Comparison of ENCODE assay signal across 16 cellular contexts in genomic region chr2:54387592-54387991, GRCh38.
A peak's percentile ranks its signal among the peaks of the same experiment; 100 is the strongest.
DNase-seq lines count a peak whose midpoint lies in the region; ATAC-seq and TF ChIP-seq lines count a peak whose summit lies in the region.
"Had no signal": no experiment of that assay in that cellular context is flagged by ENCODE, and none has a peak within 500 bp of the region (broad histone marks: within the 10 kb centered on the region; RNA-seq: fewer than 3 reads in every experiment).

No MANE protein-coding gene starts in this region.

- CTCF ChIA-PET in IMR-90 (lab: Yijun Ruan, JAX), result interaction anchor here (1.2 kb wide), 1 partner anchor 9 kb away, joined by 3 read pairs; no protein-coding TSS in a partner anchor

- no peak overlapping the region for H2BK12ac ChIP-seq in H9 (ENCODE audit: insufficient read length, low read depth, low read length)

- H4K91ac ChIP-seq in IMR-90 (ENCODE audit: insufficient read depth, low read depth, low read length) (no peak overlapping the region), H9 (ENCODE audit: insufficient read length, low read depth, low read length) (no peak overlapping the region)

- H4K8ac ChIP-seq in IMR-90 (ENCODE audit: low read depth in 2 of 2, low read length in 2 of 2), result no peak overlapping the region
- H4K8ac ChIP-seq in H9 (replicated peaks; ENCODE audit: insufficient read length, low read depth, low read length), result no peak overlapping the region

- DNase-seq in IMR-90, result no peak
- DNase-seq in fibroblast of mammary gland (ENCODE audit: low read depth), result peak; percentile 33
- peak; percentile 26 for DNase-seq in myocyte (ENCODE audit: low read depth)
- no peak for DNase-seq in tibial nerve (ENCODE audit: low spot score in 2 of 2)
- DNase-seq in H9, result no peak
- no peak for DNase-seq in Ammon's horn (ENCODE audit: low spot score)
- no peak for DNase-seq in A172 (ENCODE audit: low spot score)
- DNase-seq: activated effector memory CD4-positive, alpha-beta T cell treated with anti-CD3 and anti-CD28 coated beads, Interleukin-2, amount 50 U/mL, for 16 hours; AML-193; glutamatergic neuron; MM.1S; NCI-H1694 treated with DMSO at 0.1 percent for 48 hours; NCI-H446; T1000 had no signal

- no peak for TF ChIP-seq POLR2A in IMR-90 (IDR thresholded peaks at IDR 0.05; ENCODE audit: low read depth, low read length)
- TF ChIP-seq POLR2A in tibial nerve (IDR thresholded peaks at IDR 0.05), result no peak

- H3T11ph ChIP-seq in H9 (ENCODE audit: low read length), result no peak overlapping the region

- no peak overlapping the region for H3K23ac ChIP-seq in IMR-90 (ENCODE audit: low read depth, low read length)
- no peak overlapping the region for H3K23ac ChIP-seq in H9 (ENCODE audit: insufficient read length, low read depth, low read length)

- H2BK5ac ChIP-seq in IMR-90 (ENCODE audit: low read depth, low read length, poor library complexity, severe bottlenecking) (no peak overlapping the region), H9 (ENCODE audit: insufficient read length, low read length) (no peak overlapping the region)

- H3K27ac ChIP-seq in IMR-90 (ENCODE audit: insufficient read depth, low read length), result no peak overlapping the region
- peak overlapping the region in 3 of 4 donors; percentile 38 to 88 (median 81) for H3K27ac ChIP-seq in tibial nerve
- H3K27ac ChIP-seq in H9 (ENCODE audit: insufficient read length, low read depth, low read length), result no peak overlapping the region

- H2AFZ ChIP-seq in IMR-90 (replicated peaks; ENCODE audit: low read length, poor library complexity) (peak overlapping the region; percentile 59), H9 (ENCODE audit: low read length) (no peak overlapping the region)

- in situ Hi-C loops in IMR-90 (cut with MboI; ENCODE audit: low sequenced_read_pairs), result no loop called here

- TF ChIP-seq CTCF in IMR-90 (conservative IDR thresholded peaks at IDR 0.05; ENCODE audit: low read depth, low read length), result no peak
- TF ChIP-seq CTCF in fibroblast of mammary gland (conservative IDR thresholded peaks at IDR 0.05; ENCODE audit: control insufficient read depth, insufficient read depth, low read depth, low read length), result no peak
- no peak for TF ChIP-seq CTCF in tibial nerve (IDR thresholded peaks at IDR 0.05)
- TF ChIP-seq CTCF in H9 (conservative IDR thresholded peaks at IDR 0.05), result no peak

- no peak overlapping the region for H3K4ac ChIP-seq in IMR-90 (ENCODE audit: low read depth, low read length)
- no peak overlapping the region for H3K4ac ChIP-seq in H9 (ENCODE audit: low read depth, low read length)

- H3K9me1 ChIP-seq in IMR-90 (ENCODE audit: insufficient read depth, low read length), result 0 out of 2 replicates have a peak, but pooled peaks cover 5% of the 10 kb centered on the region

- no peaks in the 10 kb centered on the region for H3K36me3 ChIP-seq in IMR-90 (ENCODE audit: control insufficient read depth, insufficient read depth, low read length)
- no peaks in the 10 kb centered on the region for H3K36me3 ChIP-seq in tibial nerve

- peaks cover 11 to 13% of the 10 kb centered on the region in 2 experiments for H3K4me1 Mint-ChIP-seq in H9
- H3K4me1 Mint-ChIP-seq: stimulated activated memory B cell treated with anti-CD40 and anti-IgM and Interleukin-4, amounts not matched to agents 10 μg/mL and 1 μg/mL and 100 μg/mL, for 72 hours had no signal

- peak overlapping the region; percentile 42 for H2AK9ac ChIP-seq in IMR-90 (replicated peaks; ENCODE audit: low read depth, low read length, poor library complexity)

- H3K9me3 Mint-ChIP-seq in H9, result no peaks in the 10 kb centered on the region
- H3K9me3 Mint-ChIP-seq: stimulated activated memory B cell treated with anti-CD40 and anti-IgM and Interleukin-4, amounts not matched to agents 10 μg/mL and 1 μg/mL and 100 μg/mL, for 72 hours had no signal

- no peak overlapping the region; the same call in 2 of the 3 replicates for H2BK15ac ChIP-seq in IMR-90 (ENCODE audit: low read depth, low read length)
- H2BK15ac ChIP-seq in H9 (ENCODE audit: low read depth, low read length), result no peak overlapping the region

- TF ChIP-seq RAD21 in IMR-90 (IDR thresholded peaks at IDR 0.05; ENCODE audit: low read length), result no peak

- no peak overlapping the region for H3K4me3 Mint-ChIP-seq in H9
- H3K4me3 Mint-ChIP-seq: stimulated activated memory B cell treated with anti-CD40 and anti-IgM and Interleukin-4, amounts not matched to agents 10 μg/mL and 1 μg/mL and 100 μg/mL, for 72 hours had no signal

- no peak overlapping the region for H3K4me3 ChIP-seq in IMR-90 (ENCODE audit: insufficient read depth, low read depth, low read length)
- H3K4me3 ChIP-seq in fibroblast of mammary gland (ENCODE audit: control insufficient read depth, low read depth, low read length), result no peak overlapping the region
- H3K4me3 ChIP-seq in tibial nerve, result no peak overlapping the region

- H3K4me1 ChIP-seq in IMR-90 (ENCODE audit: control insufficient read depth, insufficient read depth, low read length), result no peaks in the 10 kb centered on the region
- H3K4me1 ChIP-seq in tibial nerve, result peaks cover 0 to 72% (median 25%) of the 10 kb centered on the region in 4 donors
- H3K4me1 ChIP-seq in H9 (ENCODE audit: insufficient read depth, low read length), result peaks cover 6% of the 10 kb centered on the region; the same call in 1 of the 2 replicates

- H3K14ac ChIP-seq in IMR-90 (replicated peaks; ENCODE audit: low read depth, low read length) (no peak overlapping the region), H9 (ENCODE audit: insufficient read depth, low read length) (no peak overlapping the region)

- no peak overlapping the region for H3K27ac Mint-ChIP-seq in H9
- H3K27ac Mint-ChIP-seq: stimulated activated memory B cell treated with anti-CD40 and anti-IgM and Interleukin-4, amounts not matched to agents 10 μg/mL and 1 μg/mL and 100 μg/mL, for 72 hours had no signal

- ATAC-seq in IMR-90 (ENCODE audit: low read depth) (no peak), HG02588 (IDR thresholded peaks at IDR 0.05; ENCODE audit: unreplicated experiment) (no peak)
- ATAC-seq: stimulated activated memory B cell treated with anti-CD40 and anti-IgM and Interleukin-4, amounts not matched to agents 10 μg/mL and 1 μg/mL and 100 μg/mL, for 72 hours had no signal

- no peaks in the 10 kb centered on the region for H3K9me3 ChIP-seq in IMR-90 (ENCODE audit: control insufficient read depth, insufficient read depth, low read length)
- no peaks in the 10 kb centered on the region for H3K9me3 ChIP-seq in tibial nerve
- H3K9me3 ChIP-seq in H9 (ENCODE audit: control insufficient read depth, low read depth, low read length), result no peaks in the 10 kb centered on the region

- no peak overlapping the region for H3K56ac ChIP-seq in IMR-90 (ENCODE audit: extremely low read depth, insufficient read depth, low read length)
- no peak overlapping the region for H3K56ac ChIP-seq in H9 (ENCODE audit: insufficient read length, low read depth, low read length)

- POLR2A ChIA-PET in IMR-90 (lab: Charles Lee; ENCODE audit: unreplicated experiment), result interaction anchor here (0.6 kb wide), 1 partner anchor 446 kb away, joined by 3 read pairs; no protein-coding TSS in a partner anchor

- no peaks in the 10 kb centered on the region for H3K27me3 ChIP-seq in IMR-90 (ENCODE audit: control insufficient read depth, insufficient read depth, low read length)
- no peaks in the 10 kb centered on the region for H3K27me3 ChIP-seq in tibial nerve
- H3K27me3 ChIP-seq in H9 (ENCODE audit: insufficient read depth, low read length), result no peaks in the 10 kb centered on the region

- dilution Hi-C loops in IMR-90 (cut with HindIII; ENCODE audit: low sequenced_read_pairs, unreplicated experiment), result no loop called here

- no peaks in the 10 kb centered on the region for H3K27me3 Mint-ChIP-seq in H9 (ENCODE audit: low read depth)
- H3K27me3 Mint-ChIP-seq: stimulated activated memory B cell treated with anti-CD40 and anti-IgM and Interleukin-4, amounts not matched to agents 10 μg/mL and 1 μg/mL and 100 μg/mL, for 72 hours had no signal

- H3K79me1 ChIP-seq in IMR-90 (ENCODE audit: low read depth in 1 of 2, low read length in 2 of 2) (no peaks in the 10 kb centered on the region), H9 (ENCODE audit: insufficient read depth, low read depth, low read length, poor library complexity, severe bottlenecking) (no peaks in the 10 kb centered on the region)

- H4K20me1 ChIP-seq in IMR-90 (ENCODE audit: insufficient read depth, low read length), result no peaks in the 10 kb centered on the region
- H4K20me1 ChIP-seq in H9 (ENCODE audit: control insufficient read depth, insufficient read depth, insufficient read length), result no peaks in the 10 kb centered on the region

- no peak overlapping the region for H3K9ac ChIP-seq in IMR-90 (ENCODE audit: low read depth, low read length)
- no peak overlapping the region for H3K9ac ChIP-seq in H9 (ENCODE audit: extremely low read depth, insufficient read length, low read length)

- H2BK120ac ChIP-seq in IMR-90 (ENCODE audit: low read depth, low read length) (no peak overlapping the region; the same call in 1 of the 2 replicates), H9 (ENCODE audit: low read depth, low read length, poor library complexity, severe bottlenecking) (no peak overlapping the region)

- H3K4me2 ChIP-seq in IMR-90 (ENCODE audit: low read depth, low read length), result no peak overlapping the region
- H3K4me2 ChIP-seq in H9 (ENCODE audit: insufficient read depth, insufficient read length, low read length), result no peak overlapping the region

- no peak overlapping the region; the same call in 1 of the 2 replicates for H2AK5ac ChIP-seq in IMR-90 (ENCODE audit: low read depth, low read length)
- no peak overlapping the region for H2AK5ac ChIP-seq in H9 (ENCODE audit: insufficient read length, low read length)

- H4K5ac ChIP-seq in IMR-90 (ENCODE audit: low read depth, low read length) (no peak overlapping the region), H9 (ENCODE audit: insufficient read length, low read depth, low read length) (no peak overlapping the region)

- H3K36me3 Mint-ChIP-seq in H9 (ENCODE audit: insufficient read depth in 1 of 3, low read depth in 3 of 3), result no peaks in the 10 kb centered on the region
- H3K36me3 Mint-ChIP-seq: stimulated activated memory B cell treated with anti-CD40 and anti-IgM and Interleukin-4, amounts not matched to agents 10 μg/mL and 1 μg/mL and 100 μg/mL, for 72 hours had no signal

- TF ChIP-seq EP300 in tibial nerve (IDR thresholded peaks at IDR 0.05), result no peak

- H3K23me2 ChIP-seq in H9 (ENCODE audit: insufficient read length, low read depth, low read length, poor library complexity, severe bottlenecking), result no peaks in the 10 kb centered on the region

- H3K18ac ChIP-seq in IMR-90 (ENCODE audit: low read depth, low read length) (no peak overlapping the region), H9 (ENCODE audit: insufficient read length, low read depth, low read length) (no peak overlapping the region)

- BruUV-seq in IMR-90 (replicated peaks; lab: Mats Ljungman, UMichigan), result no TSS peak

- no peaks in the 10 kb centered on the region for H3K79me2 ChIP-seq in H9 (ENCODE audit: insufficient read depth, low read length)

- intact Hi-C loops in IMR-90 (cut with micrococcal nuclease), result no loop called here

- no peak overlapping the region for H2BK20ac ChIP-seq in IMR-90 (ENCODE audit: low read depth, low read length)
- no peak overlapping the region for H2BK20ac ChIP-seq in H9 (ENCODE audit: low read depth, low read length, poor library complexity, severe bottlenecking)

- no CpG with 5 or more reads among the region's 1 CpG for WGBS in IMR-90 (ENCODE audit: extremely low coverage in 2 of 2, insufficient read length in 1 of 2), 2 experiments
- 32 to 38% methylated on average over 1 of the region's 1 CpG for WGBS in tibial nerve, 2 donors
- WGBS in H9 (ENCODE audit: extremely low coverage, insufficient read length, low lambda C conversion rate), result no CpG with 5 or more reads among the region's 1 CpG

Comparison
In these comparisons a context has a peak if more than half of its experiments do, and no peak if none do; other contexts are left out.
1. DNase-seq: peak in fibroblast of mammary gland (single experiment) and myocyte (single experiment); none in IMR-90 (single experiment), tibial nerve (0 of 2), H9 (single experiment), Ammon's horn (single experiment) and A172 (single experiment).
2. H3K27ac ChIP-seq: peak in tibial nerve (3 of 4); none in IMR-90 (single experiment) and H9 (single experiment).